In genomic region chr6:43916924-43917877, GRCh38 we compare ENCODE assay signal across 1 cellular context.
TF ChIP-seq lines count a peak whose summit lies in the region.

No MANE protein-coding gene starts in this region.

TF ChIP-seq in HepG2, 621 proteins besides CTCF, POLR2A, EP300 and RAD21 (continued from another document and continues in another):
- TF ChIP-seq BRF2 (CRISPR knock-in tag; IDR thresholded peaks at IDR 0.05) = no peak; the same call in 1 of the 2 replicates
- 0 out of 2 replicates have a peak, but pooled peaks have one; percentile 24 for TF ChIP-seq XBP1 (CRISPR knock-in tag; IDR thresholded peaks at IDR 0.05)
- TF ChIP-seq SUZ12 (IDR thresholded peaks at IDR 0.05; ENCODE audit: low read depth, low read length) = no peak; the same call in 1 of the 2 replicates
- peak; percentile 92 for TF ChIP-seq NR1H2 (CRISPR knock-in tag; IDR thresholded peaks at IDR 0.05; ENCODE audit: borderline replicate concordance, low read depth)
- TF ChIP-seq ZNF800 (CRISPR knock-in tag; IDR thresholded peaks at IDR 0.05) = peak; percentile 69; the same call in 1 of the 2 replicates
- 0 out of 2 replicates have a peak, but pooled peaks have one; percentile 24 for TF ChIP-seq GTF2F1 (IDR thresholded peaks at IDR 0.05; ENCODE audit: low read length)
- 0 out of 2 replicates have a peak, but pooled peaks have one; percentile 65 for TF ChIP-seq FLYWCH1 (CRISPR knock-in tag; IDR thresholded peaks at IDR 0.05)
- no peak for TF ChIP-seq GMEB2 (CRISPR knock-in tag; IDR thresholded peaks at IDR 0.05; ENCODE audit: low read depth)
- TF ChIP-seq BORCS8-MEF2B (CRISPR knock-in tag; IDR thresholded peaks at IDR 0.05) = peak; percentile 92
- peak; percentile 99 for TF ChIP-seq MTA1 (CRISPR knock-in tag; IDR thresholded peaks at IDR 0.05; ENCODE audit: borderline replicate concordance)
- peak; percentile 89; the same call in 1 of the 2 replicates for TF ChIP-seq FOXJ3 (CRISPR knock-in tag; IDR thresholded peaks at IDR 0.05; ENCODE audit: borderline replicate concordance)
- peak; percentile 46; the same call in 1 of the 2 replicates for TF ChIP-seq SP140L (CRISPR knock-in tag; IDR thresholded peaks at IDR 0.05; ENCODE audit: borderline replicate concordance)
- no peak for TF ChIP-seq ZNF704 (CRISPR knock-in tag; IDR thresholded peaks at IDR 0.05; ENCODE audit: borderline replicate concordance)
- peak; percentile 75 for TF ChIP-seq ZNF775 (CRISPR knock-in tag; IDR thresholded peaks at IDR 0.05; ENCODE audit: borderline replicate concordance)
- peak; percentile 87; the same call in 1 of the 2 replicates for TF ChIP-seq EEA1 (CRISPR knock-in tag; IDR thresholded peaks at IDR 0.05; ENCODE audit: borderline replicate concordance)
- no peak for TF ChIP-seq IRX3 (CRISPR knock-in tag; IDR thresholded peaks at IDR 0.05; ENCODE audit: borderline replicate concordance, low read depth)
- no peak for TF ChIP-seq TP53 (CRISPR knock-in tag; conservative IDR thresholded peaks at IDR 0.05)
- TF ChIP-seq ZNF572 (CRISPR knock-in tag; IDR thresholded peaks at IDR 0.05) = peak; percentile 69; the same call in 1 of the 2 replicates
- peak; percentile 89 for TF ChIP-seq REPIN1 (CRISPR knock-in tag; IDR thresholded peaks at IDR 0.05; ENCODE audit: borderline replicate concordance, low read depth)
- TF ChIP-seq KAT8 (CRISPR knock-in tag; IDR thresholded peaks at IDR 0.05) = peak; percentile 69; the same call in 1 of the 2 replicates
- no peak for TF ChIP-seq SMARCC2 (IDR thresholded peaks at IDR 0.05)
- TF ChIP-seq ARNT2 (CRISPR knock-in tag; IDR thresholded peaks at IDR 0.05; ENCODE audit: low read depth) = 0 out of 2 replicates have a peak, but pooled peaks have one; percentile 54
- TF ChIP-seq ZNF280D (CRISPR knock-in tag; IDR thresholded peaks at IDR 0.05) = peak; percentile 88; the same call in 1 of the 2 replicates
- peak; percentile 97 for TF ChIP-seq HNF4G (IDR thresholded peaks at IDR 0.05; ENCODE audit: borderline replicate concordance, low read depth, low read length)
- peak; percentile 95 for TF ChIP-seq HNF4G (CRISPR knock-in tag; IDR thresholded peaks at IDR 0.05; ENCODE audit: borderline replicate concordance, low read depth)
- TF ChIP-seq CSRNP1 (CRISPR knock-in tag; IDR thresholded peaks at IDR 0.05) = peak; percentile 71
- peak; percentile 69; the same call in 1 of the 2 replicates for TF ChIP-seq KDM5B (CRISPR knock-in tag; IDR thresholded peaks at IDR 0.05; ENCODE audit: borderline replicate concordance)
- TF ChIP-seq GMEB1 (CRISPR knock-in tag; IDR thresholded peaks at IDR 0.05; ENCODE audit: borderline replicate concordance) = no peak; the same call in 1 of the 2 replicates
- no peak for TF ChIP-seq FOXA1 (IDR thresholded peaks at IDR 0.05)
- no peak for TF ChIP-seq FOXA1 (CRISPR knock-in tag; IDR thresholded peaks at IDR 0.05)
- no peak for TF ChIP-seq ZNF484 (CRISPR knock-in tag; IDR thresholded peaks at IDR 0.05; ENCODE audit: borderline replicate concordance, low read depth)
- TF ChIP-seq FOXC1 (CRISPR knock-in tag; IDR thresholded peaks at IDR 0.05; ENCODE audit: borderline replicate concordance) = peak; percentile 84
- no peak for TF ChIP-seq NFYB (CRISPR knock-in tag; IDR thresholded peaks at IDR 0.05)
- peak; percentile 67; the same call in 1 of the 2 replicates for TF ChIP-seq ZNF710 (CRISPR knock-in tag; IDR thresholded peaks at IDR 0.05; ENCODE audit: borderline replicate concordance)
- TF ChIP-seq HHEX (CRISPR knock-in tag; IDR thresholded peaks at IDR 0.05) = peak; percentile 12; the same call in 1 of the 2 replicates
- no peak for TF ChIP-seq E2F5 (CRISPR knock-in tag; conservative IDR thresholded peaks at IDR 0.05)
